ENCODE assay signal across 21 cellular contexts in the genomic region with DNA sequence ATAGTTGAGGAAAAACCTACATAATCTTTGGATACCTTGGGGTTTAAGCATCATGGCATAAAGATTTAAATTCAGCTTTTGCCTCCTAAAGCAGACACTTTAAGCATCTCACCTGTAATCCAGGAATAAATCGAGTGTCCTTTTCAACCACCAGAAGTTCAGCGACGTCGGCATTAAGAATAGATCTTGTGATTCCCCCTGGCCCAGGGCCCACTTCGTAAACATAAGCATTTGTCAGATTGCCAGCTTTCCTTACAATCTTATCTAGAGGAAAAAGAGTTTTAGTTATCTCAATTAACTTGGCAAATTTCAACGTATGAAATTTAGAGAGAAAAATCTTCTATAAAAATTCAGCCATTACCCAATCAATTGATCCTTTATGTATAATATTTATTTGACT. TPM values are rescaled to one million over a fixed set of nuclear protein-coding genes. Genes with fewer than 3 reads are reported as not detected.
DNase-seq lines count a peak whose midpoint lies in the region; ATAC-seq and TF ChIP-seq lines count a peak whose summit lies in the region.
"Had no signal": no experiment of that assay in that cellular context is flagged by ENCODE, and none has a peak within 500 bp of the region (broad histone marks: within the 10 kb centered on the region; RNA-seq: fewer than 3 reads in every experiment).

No MANE protein-coding gene starts in this region.

- DNase-seq in mammary epithelial cell, result no peak
- no peak for DNase-seq in MCF 10A (ENCODE audit: unreplicated experiment)
- DNase-seq in NCI-H69 (lab: John Stamatoyannopoulos, UW), result peak; percentile 75
- DNase-seq in erythroblast (lab: John Stamatoyannopoulos, UW), result peak; percentile 32 to 68
- peak; percentile 60 for DNase-seq in stomach
- DNase-seq in EL, result no peak
- no peak for DNase-seq in SHP77 (lab: John Stamatoyannopoulos, UW)
- DNase-seq: activated CD4-positive, alpha-beta T cell treated with anti-CD3 and anti-CD28 coated beads for 36 hours; activated CD8-positive, alpha-beta memory T cell treated with anti-CD3 and anti-CD28 coated beads, Interleukin-2, amount 50 U/mL, for 48 hours; activated naive CD8-positive, alpha-beta T cell treated with anti-CD3 and anti-CD28 coated beads for 36 hours; caudate nucleus; glutamatergic neuron; KG1; NCI-H1694 treated with DMSO at 0.1 percent for 48 hours; stimulated activated CD4-positive, alpha-beta T cell treated with anti-CD3 and anti-CD28 coated beads, Interleukin-1b, Interleukin-23, amount 100 ng/mL, for 48 hours; T-helper 2 cell had no signal

- WGBS in mammary epithelial cell (ENCODE audit: low coverage, missing lambda C conversion rate), result 67% methylated on average over 4 of the region's 6 CpGs
- WGBS in stomach, 5 donors, result 16 to 39% (median 24%) methylated on average over 6 of the region's 6 CpGs

- in situ Hi-C loops in mammary epithelial cell (cut with MboI; ENCODE audit: low sequenced_read_pairs in 2 of 2), result no loop called here

- H3K4me1 ChIP-seq in mammary epithelial cell (ENCODE audit: insufficient read depth, low read length) (peaks cover 15% of the 10 kb centered on the region), stomach (peaks cover 5 to 43% (median 29%) of the 10 kb centered on the region in 4 donors)

- H3K36me3 ChIP-seq in mammary epithelial cell (ENCODE audit: insufficient read depth, low read length), result peaks cover 20% of the 10 kb centered on the region
- peaks cover 0 to 41% (median 36%) of the 10 kb centered on the region in 4 donors for H3K36me3 ChIP-seq in stomach

- H3K27ac Mint-ChIP-seq in MCF 10A (ENCODE audit: low read depth, unreplicated experiment), result no peak overlapping the region
- H3K27ac Mint-ChIP-seq: activated naive CD8-positive, alpha-beta T cell treated with anti-CD3 and anti-CD28 coated beads for 36 hours had no signal

- BruUV-seq in mammary epithelial cell (replicated peaks; lab: Mats Ljungman, UMichigan), result no TSS peak
- no TSS peak for BruUV-seq in MCF 10A (replicated peaks; lab: Mats Ljungman, UMichigan)

- ATAC-seq in GM21576 (IDR thresholded peaks at IDR 0.05; ENCODE audit: unreplicated experiment), result no peak
- ATAC-seq: activated CD4-positive, alpha-beta T cell treated with anti-CD3 and anti-CD28 coated beads for 36 hours; right lobe of liver had no signal

- dilution Hi-C loops in mammary epithelial cell (cut with HindIII; ENCODE audit: low sequenced_read_pairs), result no loop called here

- H4K20me1 ChIP-seq in mammary epithelial cell (ENCODE audit: insufficient read depth, low read length), result no peaks in the 10 kb centered on the region

- no peaks in the 10 kb centered on the region for H3K27me3 Mint-ChIP-seq in MCF 10A (ENCODE audit: insufficient read depth, unreplicated experiment)
- H3K27me3 Mint-ChIP-seq: activated CD4-positive, alpha-beta T cell treated with anti-CD3 and anti-CD28 coated beads for 36 hours; activated naive CD8-positive, alpha-beta T cell treated with anti-CD3 and anti-CD28 coated beads for 36 hours had no signal

- no peaks in the 10 kb centered on the region for H3K9me3 Mint-ChIP-seq in MCF 10A (ENCODE audit: unreplicated experiment)
- H3K9me3 Mint-ChIP-seq: activated naive CD8-positive, alpha-beta T cell treated with anti-CD3 and anti-CD28 coated beads for 36 hours had no signal

- peaks cover 29% of the 10 kb centered on the region for H3K36me3 Mint-ChIP-seq in MCF 10A (ENCODE audit: insufficient read depth, unreplicated experiment)

- peaks cover 11% of the 10 kb centered on the region for H3K4me1 Mint-ChIP-seq in MCF 10A (ENCODE audit: insufficient read depth, unreplicated experiment)

- intact Hi-C loops in mammary epithelial cell (cut with micrococcal nuclease), result loop anchor here (10.0 kb wide), 1 partner anchor 1724 kb away; no protein-coding TSS in a partner anchor
- intact Hi-C loops in MCF 10A (cut with micrococcal nuclease), result loop anchor here (5.0 kb wide), 1 partner anchor 134 kb away; no protein-coding TSS in a partner anchor
- intact Hi-C loops in stomach (cut with DNase I; ENCODE audit: low total_unique reads), result no loop called here

- H3K4me2 ChIP-seq in mammary epithelial cell (ENCODE audit: insufficient read depth, low read depth, low read length), result peak overlapping the region; percentile 41

- TF ChIP-seq EP300 in stomach (IDR thresholded peaks at IDR 0.05), result no peak

- TF ChIP-seq POLR2A in erythroblast (IDR thresholded peaks at IDR 0.05; ENCODE audit: low read length) (no peak), stomach (IDR thresholded peaks at IDR 0.05) (no peak)

- H3K4me3 Mint-ChIP-seq in MCF 10A (ENCODE audit: unreplicated experiment), result no peak overlapping the region
- H3K4me3 Mint-ChIP-seq: activated CD4-positive, alpha-beta T cell treated with anti-CD3 and anti-CD28 coated beads for 36 hours; activated naive CD8-positive, alpha-beta T cell treated with anti-CD3 and anti-CD28 coated beads for 36 hours had no signal

- peak overlapping the region; percentile 33 for H3K27ac ChIP-seq in mammary epithelial cell (ENCODE audit: insufficient read depth, low read depth, low read length)
- no peak overlapping the region for H3K27ac ChIP-seq in stomach
- H3K27ac ChIP-seq: HL-60, right lobe of liver, suprapubic skin had no signal

- H3K9me3 ChIP-seq in mammary epithelial cell (replicated peaks; ENCODE audit: insufficient read depth, low read length), result no peaks in the 10 kb centered on the region
- no peaks in the 10 kb centered on the region for H3K9me3 ChIP-seq in stomach
- H3K9me3 ChIP-seq: right lobe of liver, suprapubic skin had no signal

- H3K79me2 ChIP-seq in mammary epithelial cell (ENCODE audit: insufficient read depth, low read length), result peaks cover 63% of the 10 kb centered on the region

- H3K9ac ChIP-seq in mammary epithelial cell (ENCODE audit: insufficient read depth, low read length), result no peak overlapping the region

- no peak overlapping the region for H2AFZ ChIP-seq in mammary epithelial cell (ENCODE audit: low read depth, low read length)

- CTCF ChIA-PET in mammary epithelial cell (lab: Charles Lee; ENCODE audit: low non-redundant PET) (no interaction called here), MCF 10A (lab: Yijun Ruan, JAX) (no interaction called here)

- POLR2A ChIA-PET in MCF 10A (lab: Yijun Ruan, JAX), result interaction anchor here (0.7 to 1.5 kb wide), 3 partner anchors 11 to 1713 kb away, joined by 3 to 5 read pairs (median 3); no protein-coding TSS in a partner anchor

- TF ChIP-seq CTCF in mammary epithelial cell (conservative IDR thresholded peaks at IDR 0.05 in 1 of 2, IDR thresholded peaks at IDR 0.05 in 1 of 2; ENCODE audit: extremely low read depth in 1 of 2, insufficient read depth in 1 of 2, low read depth in 1 of 2, low read length in 2 of 2) (no peak), MCF 10A (IDR thresholded peaks at IDR 0.05; ENCODE audit: unreplicated experiment) (no peak), stomach (IDR thresholded peaks at IDR 0.05) (no peak)

- H3K4me3 ChIP-seq in mammary epithelial cell (replicated peaks in 1 of 3; ENCODE audit: insufficient read depth in 1 of 3, low read depth in 2 of 3, low read length in 3 of 3) (no peak overlapping the region), stomach (no peak overlapping the region)
- H3K4me3 ChIP-seq: right lobe of liver, suprapubic skin had no signal

- H3K27me3 ChIP-seq in mammary epithelial cell (ENCODE audit: insufficient read depth, low read length), result no peaks in the 10 kb centered on the region
- H3K27me3 ChIP-seq in stomach, result no peaks in the 10 kb centered on the region
- H3K27me3 ChIP-seq: right lobe of liver, suprapubic skin had no signal

RNA-seq across cellular contexts. Expression of a gene that starts 3.2 kb away (rescaled TPM):
- total RNA-seq in mammary epithelial cell (10 to 100 TPM; 17.0 to 42.7 TPM), MCF 10A (2022) (26.8 and 31.0 TPM in 2 replicates), stomach (10 to 100 TPM in 3 of 5 donors, 1 to 10 TPM in 2; 5.4 to 37.9 (median 13.4) TPM)
- polyA plus RNA-seq in mammary epithelial cell (32.0 TPM), stomach (10 to 100 TPM; 13.1 to 24.1 (median 14.1) TPM)
- polyA minus RNA-seq in mammary epithelial cell, result 30.9 TPM

RNA-seq across cellular contexts. Expression of a gene that starts 47.3 kb away (rescaled TPM):
- total RNA-seq in mammary epithelial cell (under 1 TPM in 1 of 2 donors, not detected in 1; 0.26 TPM), MCF 10A (2022) (not detected in 2 replicates), stomach (not detected)
- polyA plus RNA-seq in mammary epithelial cell (not detected), stomach (not detected)
- not detected for polyA minus RNA-seq in mammary epithelial cell
- total RNA-seq: activated CD4-positive, alpha-beta T cell treated with anti-CD3 and anti-CD28 coated beads for 36 hours; activated naive CD8-positive, alpha-beta T cell treated with anti-CD3 and anti-CD28 coated beads for 36 hours; mesenteric fat pad; right lobe of liver; suprapubic skin had no signal

Comparison
In these comparisons a context has a peak if more than half of its experiments do, and no peak if none do; other contexts are left out.
1. DNase-seq: peak in NCI-H69 (single experiment), erythroblast (2 of 2) and stomach (single experiment); none in mammary epithelial cell (single experiment), MCF 10A (single experiment), EL (single experiment) and SHP77 (0 of 2).